9 cellular contexts compared by ENCODE assay signal in the genomic region with DNA sequence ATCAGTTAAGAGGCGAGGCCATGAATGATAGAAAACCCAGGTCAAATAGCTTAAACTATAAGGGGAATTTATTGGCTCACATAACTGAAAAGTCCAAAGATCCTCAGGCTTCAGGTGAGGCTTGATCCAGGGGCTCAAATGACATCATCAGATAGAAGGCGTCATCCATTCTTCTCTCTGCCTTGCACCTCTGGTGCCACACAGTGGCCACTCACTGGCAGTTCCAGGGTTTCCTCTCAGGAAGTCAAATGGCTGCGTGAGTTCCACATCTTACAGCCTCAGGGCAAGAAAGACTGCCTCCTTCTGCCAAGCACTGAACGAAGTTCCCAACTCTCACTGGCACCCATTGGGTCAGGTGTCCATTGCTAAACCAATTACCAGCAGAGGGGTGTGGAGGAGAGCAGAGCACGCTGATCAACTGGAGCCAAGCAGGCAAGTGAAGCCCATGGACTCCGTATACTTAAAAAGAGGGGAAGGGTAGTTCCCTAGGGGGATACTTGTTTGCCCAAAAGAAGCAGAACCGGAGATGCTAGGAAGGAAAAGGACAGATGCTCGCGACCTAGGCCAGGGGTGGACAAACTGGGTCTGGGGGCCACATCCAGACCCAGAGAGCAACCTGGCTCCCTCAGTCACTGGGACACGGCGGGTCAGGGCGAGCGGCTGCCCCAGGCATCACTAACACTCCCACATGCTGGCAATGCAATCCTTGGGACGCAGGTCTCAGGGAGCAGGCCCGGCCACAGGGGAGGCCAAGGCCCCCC.
DNase-seq lines count a peak whose midpoint lies in the region; ATAC-seq and TF ChIP-seq lines count a peak whose summit lies in the region.
"Had no signal": no experiment of that assay in that cellular context is flagged by ENCODE, and none has a peak within 500 bp of the region (broad histone marks: within the 10 kb centered on the region; RNA-seq: fewer than 3 reads in every experiment).

No MANE protein-coding gene starts in this region.

- H3K27ac Mint-ChIP-seq in endodermal cell = peak overlapping the region; percentile 67

- H3K27me3 ChIP-seq in endodermal cell (ENCODE audit: control insufficient read depth, insufficient read depth, low read length, poor library complexity, severe bottlenecking) = no peaks in the 10 kb centered on the region
- H3K27me3 ChIP-seq: BLaER1 treated with 17β-estradiol and CSF1 and Interleukin-3, amounts not matched to agents 10 nM and 100 nM had no signal

- TF ChIP-seq CTCF in endodermal cell (conservative IDR thresholded peaks at IDR 0.05) = peak; percentile 76

- intact Hi-C loops in sciatic nerve (cut with DNase I) = no loop called here

- H3K27me3 Mint-ChIP-seq in endodermal cell (ENCODE audit: insufficient read depth) = peaks cover 3% of the 10 kb centered on the region

- no peaks in the 10 kb centered on the region for H3K4me1 ChIP-seq in endodermal cell (ENCODE audit: control insufficient read depth, insufficient read depth, low read length)
- H3K4me1 ChIP-seq: BLaER1 treated with 17β-estradiol and CSF1 and Interleukin-3, amounts not matched to agents 10 nM and 100 nM had no signal

- no peaks in the 10 kb centered on the region for H3K36me3 ChIP-seq in endodermal cell (ENCODE audit: control insufficient read depth, insufficient read depth, low read length)
- H3K36me3 ChIP-seq: BLaER1 treated with 17β-estradiol and CSF1 and Interleukin-3, amounts not matched to agents 10 nM and 100 nM had no signal

- H3K9ac ChIP-seq in endodermal cell (ENCODE audit: extremely low read depth, low read length, poor library complexity, severe bottlenecking) = no peak overlapping the region
- H3K9ac ChIP-seq: BLaER1 treated with 17β-estradiol and CSF1 and Interleukin-3, amounts not matched to agents 10 nM and 100 nM had no signal

- DNase-seq in NCI-H345 (lab: John Stamatoyannopoulos, UW) (peak; percentile 6), NCI-H345 treated with DMSO at 0.1 percent for 48 hours (lab: John Stamatoyannopoulos, UW; ENCODE audit: unreplicated experiment) (no peak), NCI-H460 (ENCODE audit: extremely low read depth, low read depth) (peak; percentile 38), endodermal cell (peak; percentile 86), sciatic nerve (ENCODE audit: low spot score) (peak; percentile 59), caudate nucleus (lab: John Stamatoyannopoulos, UW) (no peak), medulla oblongata (ENCODE audit: extremely low spot score) (no peak)

- no peaks in the 10 kb centered on the region for H3K36me3 Mint-ChIP-seq in endodermal cell (ENCODE audit: low read depth)

- peaks cover 8% of the 10 kb centered on the region for H3K4me1 Mint-ChIP-seq in endodermal cell

- H3K4me3 Mint-ChIP-seq in endodermal cell = no peak overlapping the region

- no peak overlapping the region for H3K27ac ChIP-seq in endodermal cell (ENCODE audit: low read depth, low read length)
- H3K27ac ChIP-seq in caudate nucleus (ENCODE audit: low read depth, low read length) = no peak overlapping the region
- H3K27ac ChIP-seq: BLaER1 treated with 17β-estradiol and CSF1 and Interleukin-3, amounts not matched to agents 10 nM and 100 nM had no signal

- H3K9me3 Mint-ChIP-seq in endodermal cell = no peaks in the 10 kb centered on the region

- no peaks in the 10 kb centered on the region for H3K9me3 ChIP-seq in endodermal cell (ENCODE audit: control insufficient read depth, low read length)
- H3K9me3 ChIP-seq: BLaER1 treated with 17β-estradiol and CSF1 and Interleukin-3, amounts not matched to agents 10 nM and 100 nM had no signal

- peak; percentile 69 for ATAC-seq in sciatic nerve
- no peak for ATAC-seq in HG02840 (IDR thresholded peaks at IDR 0.05; ENCODE audit: low FRiP score, unreplicated experiment)

- H3K4me3 ChIP-seq in endodermal cell (ENCODE audit: low read length) = no peak overlapping the region
- H3K4me3 ChIP-seq: BLaER1 treated with 17β-estradiol and CSF1 and Interleukin-3, amounts not matched to agents 10 nM and 100 nM had no signal

- 86 to 88% methylated on average over 13 to 15 of the region's 15 CpGs for WGBS in endodermal cell (ENCODE audit: insufficient coverage in 1 of 2, insufficient read length in 1 of 2), 2 experiments

Comparison
In these comparisons a context has a peak if more than half of its experiments do, and no peak if none do; other contexts are left out.
1. DNase-seq: peak in NCI-H345 (single experiment), NCI-H460 (single experiment), endodermal cell (single experiment) and sciatic nerve (single experiment); none in NCI-H345 treated with DMSO at 0.1 percent for 48 hours (single experiment), caudate nucleus (0 of 61) and medulla oblongata (single experiment).